Comparison of ENCODE assay signal across 1 cellular context in the genomic region with DNA sequence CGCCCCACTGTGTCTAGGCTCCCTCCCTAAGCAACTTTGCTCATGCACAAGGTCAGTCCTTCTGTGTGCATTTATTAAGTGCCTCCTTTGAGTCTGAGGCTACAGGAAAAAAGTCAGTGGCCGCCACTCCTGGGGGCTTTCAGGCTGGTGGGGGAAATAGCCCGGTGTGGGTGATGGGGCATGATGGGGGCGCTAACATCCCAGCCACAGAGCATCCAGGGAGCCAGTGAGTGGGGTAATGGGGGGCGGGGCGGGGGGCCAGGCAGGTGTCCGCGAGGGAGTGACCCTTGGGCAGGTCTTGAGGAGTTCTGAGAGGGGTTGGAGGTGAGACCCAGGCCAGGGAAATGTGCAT.
TF ChIP-seq lines count a peak whose summit lies in the region.

No MANE protein-coding gene starts in this region.

TF ChIP-seq in GM12878, 131 proteins besides CTCF, POLR2A, EP300 and RAD21:
- TF ChIP-seq, protein P1, sequence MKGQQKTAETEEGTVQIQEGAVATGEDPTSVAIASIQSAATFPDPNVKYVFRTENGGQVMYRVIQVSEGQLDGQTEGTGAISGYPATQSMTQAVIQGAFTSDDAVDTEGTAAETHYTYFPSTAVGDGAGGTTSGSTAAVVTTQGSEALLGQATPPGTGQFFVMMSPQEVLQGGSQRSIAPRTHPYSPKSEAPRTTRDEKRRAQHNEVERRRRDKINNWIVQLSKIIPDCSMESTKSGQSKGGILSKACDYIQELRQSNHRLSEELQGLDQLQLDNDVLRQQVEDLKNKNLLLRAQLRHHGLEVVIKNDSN (IDR thresholded peaks at IDR 0.05; ENCODE audit: borderline replicate concordance, extremely low read length, insufficient read depth, low read depth, low read length): no peak
- TF ChIP-seq, protein P2, sequence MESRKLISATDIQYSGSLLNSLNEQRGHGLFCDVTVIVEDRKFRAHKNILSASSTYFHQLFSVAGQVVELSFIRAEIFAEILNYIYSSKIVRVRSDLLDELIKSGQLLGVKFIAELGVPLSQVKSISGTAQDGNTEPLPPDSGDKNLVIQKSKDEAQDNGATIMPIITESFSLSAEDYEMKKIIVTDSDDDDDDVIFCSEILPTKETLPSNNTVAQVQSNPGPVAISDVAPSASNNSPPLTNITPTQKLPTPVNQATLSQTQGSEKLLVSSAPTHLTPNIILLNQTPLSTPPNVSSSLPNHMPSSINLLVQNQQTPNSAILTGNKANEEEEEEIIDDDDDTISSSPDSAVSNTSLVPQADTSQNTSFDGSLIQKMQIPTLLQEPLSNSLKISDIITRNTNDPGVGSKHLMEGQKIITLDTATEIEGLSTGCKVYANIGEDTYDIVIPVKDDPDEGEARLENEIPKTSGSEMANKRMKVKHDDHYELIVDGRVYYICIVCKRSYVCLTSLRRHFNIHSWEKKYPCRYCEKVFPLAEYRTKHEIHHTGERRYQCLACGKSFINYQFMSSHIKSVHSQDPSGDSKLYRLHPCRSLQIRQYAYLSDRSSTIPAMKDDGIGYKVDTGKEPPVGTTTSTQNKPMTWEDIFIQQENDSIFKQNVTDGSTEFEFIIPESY (IDR thresholded peaks at IDR 0.05): no peak
- TF ChIP-seq YY1 (IDR thresholded peaks at IDR 0.05; ENCODE audit: low read depth, low read length): no peak
- no peak for TF ChIP-seq RCOR1 (conservative IDR thresholded peaks at IDR 0.05; ENCODE audit: low read depth, low read length)
- TF ChIP-seq EGR1 (IDR thresholded peaks at IDR 0.05; ENCODE audit: borderline replicate concordance in 1 of 2, low read depth in 2 of 2, low read length in 2 of 2): no peak
- TF ChIP-seq RELA (IDR thresholded peaks at IDR 0.05; ENCODE audit: borderline replicate concordance, partially characterized antibody): no peak
- TF ChIP-seq, protein P3, sequence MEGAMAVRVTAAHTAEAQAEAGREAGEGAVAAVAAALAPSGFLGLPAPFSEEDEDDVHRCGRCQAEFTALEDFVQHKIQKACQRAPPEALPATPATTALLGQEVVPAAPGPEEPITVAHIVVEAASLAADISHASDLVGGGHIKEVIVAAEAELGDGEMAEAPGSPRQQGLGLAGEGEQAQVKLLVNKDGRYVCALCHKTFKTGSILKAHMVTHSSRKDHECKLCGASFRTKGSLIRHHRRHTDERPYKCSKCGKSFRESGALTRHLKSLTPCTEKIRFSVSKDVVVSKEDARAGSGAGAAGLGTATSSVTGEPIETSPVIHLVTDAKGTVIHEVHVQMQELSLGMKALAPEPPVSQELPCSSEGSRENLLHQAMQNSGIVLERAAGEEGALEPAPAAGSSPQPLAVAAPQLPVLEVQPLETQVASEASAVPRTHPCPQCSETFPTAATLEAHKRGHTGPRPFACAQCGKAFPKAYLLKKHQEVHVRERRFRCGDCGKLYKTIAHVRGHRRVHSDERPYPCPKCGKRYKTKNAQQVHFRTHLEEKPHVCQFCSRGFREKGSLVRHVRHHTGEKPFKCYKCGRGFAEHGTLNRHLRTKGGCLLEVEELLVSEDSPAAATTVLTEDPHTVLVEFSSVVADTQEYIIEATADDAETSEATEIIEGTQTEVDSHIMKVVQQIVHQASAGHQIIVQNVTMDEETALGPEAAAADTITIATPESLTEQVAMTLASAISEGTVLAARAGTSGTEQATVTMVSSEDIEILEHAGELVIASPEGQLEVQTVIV (IDR thresholded peaks at IDR 0.05; ENCODE audit: borderline replicate concordance, partially characterized antibody): no peak
- TF ChIP-seq, protein P4, sequence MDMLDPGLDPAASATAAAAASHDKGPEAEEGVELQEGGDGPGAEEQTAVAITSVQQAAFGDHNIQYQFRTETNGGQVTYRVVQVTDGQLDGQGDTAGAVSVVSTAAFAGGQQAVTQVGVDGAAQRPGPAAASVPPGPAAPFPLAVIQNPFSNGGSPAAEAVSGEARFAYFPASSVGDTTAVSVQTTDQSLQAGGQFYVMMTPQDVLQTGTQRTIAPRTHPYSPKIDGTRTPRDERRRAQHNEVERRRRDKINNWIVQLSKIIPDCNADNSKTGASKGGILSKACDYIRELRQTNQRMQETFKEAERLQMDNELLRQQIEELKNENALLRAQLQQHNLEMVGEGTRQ (IDR thresholded peaks at IDR 0.05; ENCODE audit: borderline replicate concordance, low read depth, low read length): no peak
- TF ChIP-seq, protein P5, sequence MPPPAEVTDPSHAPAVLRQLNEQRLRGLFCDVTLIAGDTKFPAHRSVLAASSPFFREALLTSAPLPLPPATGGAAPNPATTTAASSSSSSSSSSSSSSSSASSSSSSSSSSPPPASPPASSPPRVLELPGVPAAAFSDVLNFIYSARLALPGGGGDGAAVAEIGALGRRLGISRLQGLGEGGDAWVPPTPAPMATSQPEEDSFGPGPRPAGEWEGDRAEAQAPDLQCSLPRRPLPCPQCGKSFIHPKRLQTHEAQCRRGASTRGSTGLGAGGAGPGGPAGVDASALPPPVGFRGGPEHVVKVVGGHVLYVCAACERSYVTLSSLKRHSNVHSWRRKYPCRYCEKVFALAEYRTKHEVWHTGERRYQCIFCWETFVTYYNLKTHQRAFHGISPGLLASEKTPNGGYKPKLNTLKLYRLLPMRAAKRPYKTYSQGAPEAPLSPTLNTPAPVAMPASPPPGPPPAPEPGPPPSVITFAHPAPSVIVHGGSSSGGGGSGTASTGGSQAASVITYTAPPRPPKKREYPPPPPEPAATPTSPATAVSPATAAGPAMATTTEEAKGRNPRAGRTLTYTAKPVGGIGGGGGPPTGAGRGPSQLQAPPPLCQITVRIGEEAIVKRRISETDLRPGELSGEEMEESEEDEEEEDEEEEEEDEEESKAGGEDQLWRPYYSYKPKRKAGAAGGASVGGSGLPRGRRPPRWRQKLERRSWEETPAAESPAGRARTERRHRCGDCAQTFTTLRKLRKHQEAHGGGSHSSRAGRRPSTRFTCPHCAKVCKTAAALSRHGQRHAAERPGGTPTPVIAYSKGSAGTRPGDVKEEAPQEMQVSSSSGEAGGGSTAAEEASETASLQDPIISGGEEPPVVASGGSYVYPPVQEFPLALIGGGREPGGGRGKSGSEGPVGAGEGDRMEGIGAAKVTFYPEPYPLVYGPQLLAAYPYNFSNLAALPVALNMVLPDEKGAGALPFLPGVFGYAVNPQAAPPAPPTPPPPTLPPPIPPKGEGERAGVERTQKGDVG (CRISPR knock-in tag; IDR thresholded peaks at IDR 0.05): no peak
- TF ChIP-seq TCF3 (IDR thresholded peaks at IDR 0.05; ENCODE audit: borderline replicate concordance, insufficient read depth, low read depth, low read length): no peak
- TF ChIP-seq, protein P6, sequence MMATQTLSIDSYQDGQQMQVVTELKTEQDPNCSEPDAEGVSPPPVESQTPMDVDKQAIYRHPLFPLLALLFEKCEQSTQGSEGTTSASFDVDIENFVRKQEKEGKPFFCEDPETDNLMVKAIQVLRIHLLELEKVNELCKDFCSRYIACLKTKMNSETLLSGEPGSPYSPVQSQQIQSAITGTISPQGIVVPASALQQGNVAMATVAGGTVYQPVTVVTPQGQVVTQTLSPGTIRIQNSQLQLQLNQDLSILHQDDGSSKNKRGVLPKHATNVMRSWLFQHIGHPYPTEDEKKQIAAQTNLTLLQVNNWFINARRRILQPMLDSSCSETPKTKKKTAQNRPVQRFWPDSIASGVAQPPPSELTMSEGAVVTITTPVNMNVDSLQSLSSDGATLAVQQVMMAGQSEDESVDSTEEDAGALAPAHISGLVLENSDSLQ (IDR thresholded peaks at IDR 0.05): no peak
- no peak for TF ChIP-seq PAX5 (IDR thresholded peaks at IDR 0.05; ENCODE audit: borderline replicate concordance, low read depth, low read length)
- TF ChIP-seq CHD1 (IDR thresholded peaks at IDR 0.05; ENCODE audit: low read depth, low read length): no peak
- TF ChIP-seq MXI1 (IDR thresholded peaks at IDR 0.05; ENCODE audit: low read depth, low read length): no peak
- no peak for TF ChIP-seq LARP7 (IDR thresholded peaks at IDR 0.05)
- TF ChIP-seq, protein P7, sequence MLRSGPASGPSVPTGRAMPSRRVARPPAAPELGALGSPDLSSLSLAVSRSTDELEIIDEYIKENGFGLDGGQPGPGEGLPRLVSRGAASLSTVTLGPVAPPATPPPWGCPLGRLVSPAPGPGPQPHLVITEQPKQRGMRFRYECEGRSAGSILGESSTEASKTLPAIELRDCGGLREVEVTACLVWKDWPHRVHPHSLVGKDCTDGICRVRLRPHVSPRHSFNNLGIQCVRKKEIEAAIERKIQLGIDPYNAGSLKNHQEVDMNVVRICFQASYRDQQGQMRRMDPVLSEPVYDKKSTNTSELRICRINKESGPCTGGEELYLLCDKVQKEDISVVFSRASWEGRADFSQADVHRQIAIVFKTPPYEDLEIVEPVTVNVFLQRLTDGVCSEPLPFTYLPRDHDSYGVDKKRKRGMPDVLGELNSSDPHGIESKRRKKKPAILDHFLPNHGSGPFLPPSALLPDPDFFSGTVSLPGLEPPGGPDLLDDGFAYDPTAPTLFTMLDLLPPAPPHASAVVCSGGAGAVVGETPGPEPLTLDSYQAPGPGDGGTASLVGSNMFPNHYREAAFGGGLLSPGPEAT (IDR thresholded peaks at IDR 0.05; ENCODE audit: low read depth): no peak
- no peak for TF ChIP-seq CREM (IDR thresholded peaks at IDR 0.05; ENCODE audit: low read depth)
- TF ChIP-seq SUPT20H (IDR thresholded peaks at IDR 0.05; ENCODE audit: borderline replicate concordance, control insufficient read depth, low read depth, low read length): no peak
TF ChIP-seq in GM12878: peak in this region for 0.
